ENCODE assay signal across 8 cellular contexts in genomic region chr18:55779461-55779710, GRCh38.
DNase-seq lines count a peak whose midpoint lies in the region; ATAC-seq and TF ChIP-seq lines count a peak whose summit lies in the region.

No MANE protein-coding gene starts in this region.

- H3K4me3 Mint-ChIP-seq in CD8-positive, alpha-beta T cell: peak overlapping the region; percentile 49
- H3K4me3 Mint-ChIP-seq in activated T-helper 17 cell treated with anti-CD3 and anti-CD28 coated beads, Interleukin-2, amount 50 U/mL, for 72 hours: no peak overlapping the region

- H3K9ac ChIP-seq in fibroblast of lung (ENCODE audit: insufficient read depth, low read length) (no peak overlapping the region), neuronal stem cell (ENCODE audit: low read depth, low read length, poor library complexity) (no peak overlapping the region)

- H3K79me2 ChIP-seq in fibroblast of lung (ENCODE audit: control insufficient read depth, insufficient read depth, low read length): no peaks in the 10 kb centered on the region

- H3K27me3 Mint-ChIP-seq in CD8-positive, alpha-beta T cell (ENCODE audit: low read depth): peaks cover 55% of the 10 kb centered on the region
- H3K27me3 Mint-ChIP-seq in activated T-helper 17 cell treated with anti-CD3 and anti-CD28 coated beads, Interleukin-2, amount 50 U/mL, for 72 hours: peaks cover 15% of the 10 kb centered on the region

- H3K27me3 ChIP-seq in CD8-positive, alpha-beta T cell (ENCODE audit: insufficient read depth, low read length): peaks cover 3% of the 10 kb centered on the region
- H3K27me3 ChIP-seq in fibroblast of lung (ENCODE audit: control insufficient read depth, insufficient read depth, low read length) (no peaks in the 10 kb centered on the region), neuronal stem cell (ENCODE audit: control insufficient read depth in 3 of 3, insufficient read depth in 3 of 3, low read depth in 1 of 3, low read length in 3 of 3) (no peaks in the 10 kb centered on the region)

- ATAC-seq in CD8-positive, alpha-beta T cell: no peak
- no peak for ATAC-seq in activated T-helper 17 cell treated with anti-CD3 and anti-CD28 coated beads, Interleukin-2, amount 50 U/mL, for 72 hours (replicated peaks)
- ATAC-seq in HG03439 (IDR thresholded peaks at IDR 0.05; ENCODE audit: unreplicated experiment) (no peak), HG03378 (IDR thresholded peaks at IDR 0.05; ENCODE audit: unreplicated experiment) (no peak)

- no peaks in the 10 kb centered on the region for H3K9me3 ChIP-seq in CD8-positive, alpha-beta T cell (ENCODE audit: low read length)
- H3K9me3 ChIP-seq in fibroblast of lung (ENCODE audit: control insufficient read depth, insufficient read depth, low read depth, low read length) (no peaks in the 10 kb centered on the region), neuronal stem cell (replicated peaks in 1 of 2; ENCODE audit: control insufficient read depth in 2 of 2, insufficient read depth in 1 of 2, low read depth in 1 of 2, low read length in 2 of 2) (peaks cover 0 to 8% of the 10 kb centered on the region in 2 donors)

- H2BK120ac ChIP-seq in neuronal stem cell (ENCODE audit: low read depth, low read length): no peak overlapping the region

- intact Hi-C loops in CD8-positive, alpha-beta T cell (cut with DNase I, micrococcal nuclease): no loop called here

- no peak overlapping the region for H2BK5ac ChIP-seq in neuronal stem cell (ENCODE audit: low read length)

- POLR2A ChIA-PET in CD8-positive, alpha-beta T cell (lab: Charles Lee): no interaction called here

- H2BK12ac ChIP-seq in neuronal stem cell (ENCODE audit: low read length): no peak overlapping the region

- no peaks in the 10 kb centered on the region for H3K79me1 ChIP-seq in neuronal stem cell (ENCODE audit: low read depth, low read length)

- no peak overlapping the region for H3K4me3 ChIP-seq in CD8-positive, alpha-beta T cell (ENCODE audit: low read depth, low read length)
- peak overlapping the region; percentile 39 to 69 (median 60) for H3K4me3 ChIP-seq in fibroblast of lung (replicated peaks in 1 of 4; ENCODE audit: control extremely low read depth in 1 of 4, insufficient read depth in 1 of 4, low read depth in 3 of 4, low read length in 4 of 4)
- peak overlapping the region; percentile 20 to 79 for H3K4me3 ChIP-seq in neuronal stem cell (ENCODE audit: low read length in 2 of 2)

- DNase-seq in CD8-positive, alpha-beta T cell: no peak
- peak; percentile 9 for DNase-seq in NCI-H524 treated with DMSO at 0.1 percent for 48 hours (lab: John Stamatoyannopoulos, UW)
- no peak for DNase-seq in fibroblast of lung (ENCODE audit: low read depth in 2 of 2)
- no peak for DNase-seq in neuronal stem cell (ENCODE audit: low spot score)
- no peak for DNase-seq in KG1 (lab: John Stamatoyannopoulos, UW)

- H2BK15ac ChIP-seq in neuronal stem cell (ENCODE audit: low read length): peak overlapping the region; percentile 91

- no peaks in the 10 kb centered on the region for H3K36me3 Mint-ChIP-seq in CD8-positive, alpha-beta T cell
- H3K36me3 Mint-ChIP-seq in activated T-helper 17 cell treated with anti-CD3 and anti-CD28 coated beads, Interleukin-2, amount 50 U/mL, for 72 hours (ENCODE audit: low read depth): no peaks in the 10 kb centered on the region

- H2AK5ac ChIP-seq in neuronal stem cell (ENCODE audit: low read depth, low read length): no peak overlapping the region

- H3K9me3 Mint-ChIP-seq in CD8-positive, alpha-beta T cell: no peaks in the 10 kb centered on the region
- H3K9me3 Mint-ChIP-seq in activated T-helper 17 cell treated with anti-CD3 and anti-CD28 coated beads, Interleukin-2, amount 50 U/mL, for 72 hours: peaks cover 3% of the 10 kb centered on the region

- H3K4me2 ChIP-seq in fibroblast of lung (ENCODE audit: extremely low read depth, insufficient read depth, low read length) (peak overlapping the region; percentile 93), neuronal stem cell (ENCODE audit: insufficient read depth, low read length, poor library complexity, severe bottlenecking) (peak overlapping the region; percentile 99)

- H3K23ac ChIP-seq in neuronal stem cell (ENCODE audit: low read depth, low read length, poor library complexity): no peak overlapping the region

- TF ChIP-seq CTCF in CD8-positive, alpha-beta T cell (IDR thresholded peaks at IDR 0.05): no peak
- no peak for TF ChIP-seq CTCF in fibroblast of lung (conservative IDR thresholded peaks at IDR 0.05 in 1 of 2, IDR thresholded peaks at IDR 0.05 in 1 of 2; ENCODE audit: low read depth in 1 of 2, low read length in 2 of 2)

- no peaks in the 10 kb centered on the region for H4K20me1 ChIP-seq in fibroblast of lung (ENCODE audit: control insufficient read depth, extremely low read depth, insufficient read depth, low read length)

- H3K18ac ChIP-seq in neuronal stem cell (ENCODE audit: low read length): peak overlapping the region; percentile 60

- H4K8ac ChIP-seq in neuronal stem cell (ENCODE audit: low read depth, low read length): no peak overlapping the region

- no CpG with 5 or more reads among the region's 8 CpGs for WGBS in neuronal stem cell (ENCODE audit: extremely low coverage in 2 of 2, insufficient read length in 2 of 2, insufficient replicate concordance in 1 of 2), 2 donors

- H3K27ac Mint-ChIP-seq in CD8-positive, alpha-beta T cell: no peak overlapping the region
- no peak overlapping the region for H3K27ac Mint-ChIP-seq in activated T-helper 17 cell treated with anti-CD3 and anti-CD28 coated beads, Interleukin-2, amount 50 U/mL, for 72 hours

- H3K14ac ChIP-seq in neuronal stem cell (ENCODE audit: low read length): no peak overlapping the region

- peak overlapping the region; percentile 58 for H2AFZ ChIP-seq in fibroblast of lung (ENCODE audit: low read length)
- H2AFZ ChIP-seq in neuronal stem cell (ENCODE audit: low read length): peak overlapping the region; percentile 76

- CTCF ChIA-PET in CD8-positive, alpha-beta T cell (lab: Charles Lee): no interaction called here

- no peak overlapping the region for H3K27ac ChIP-seq in CD8-positive, alpha-beta T cell (ENCODE audit: low read depth, low read length)
- no peak overlapping the region for H3K27ac ChIP-seq in fibroblast of lung (ENCODE audit: insufficient read depth, low read length)
- H3K27ac ChIP-seq in neuronal stem cell (replicated peaks; ENCODE audit: low read length): no peak overlapping the region

- H3K36me3 ChIP-seq in CD8-positive, alpha-beta T cell (ENCODE audit: insufficient read depth, low read length): no peaks in the 10 kb centered on the region
- H3K36me3 ChIP-seq in fibroblast of lung (ENCODE audit: control insufficient read depth, insufficient read depth, low read length): no peaks in the 10 kb centered on the region
- H3K36me3 ChIP-seq in neuronal stem cell (replicated peaks in 1 of 2; ENCODE audit: control insufficient read depth in 2 of 2, insufficient read depth in 2 of 2, low read length in 2 of 2): no peaks in the 10 kb centered on the region

- H4K91ac ChIP-seq in neuronal stem cell (ENCODE audit: low read depth, low read length, poor library complexity): no peak overlapping the region

- H3K4me1 ChIP-seq in CD8-positive, alpha-beta T cell (ENCODE audit: insufficient read depth, low read length): no peaks in the 10 kb centered on the region
- H3K4me1 ChIP-seq in fibroblast of lung (ENCODE audit: control insufficient read depth, extremely low read depth, insufficient read depth, low read length) (no peaks in the 10 kb centered on the region), neuronal stem cell (ENCODE audit: control insufficient read depth in 2 of 2, insufficient read depth in 1 of 2, low read depth in 1 of 2, low read length in 2 of 2) (peaks cover 5 to 6% of the 10 kb centered on the region in 2 donors)

- H3K4me1 Mint-ChIP-seq in CD8-positive, alpha-beta T cell (ENCODE audit: low read depth): peaks cover 17% of the 10 kb centered on the region
- no peaks in the 10 kb centered on the region for H3K4me1 Mint-ChIP-seq in activated T-helper 17 cell treated with anti-CD3 and anti-CD28 coated beads, Interleukin-2, amount 50 U/mL, for 72 hours

- H3K4ac ChIP-seq in neuronal stem cell (ENCODE audit: low read length): no peak overlapping the region
